ENCODE assay signal across 8 cellular contexts in the genomic region with DNA sequence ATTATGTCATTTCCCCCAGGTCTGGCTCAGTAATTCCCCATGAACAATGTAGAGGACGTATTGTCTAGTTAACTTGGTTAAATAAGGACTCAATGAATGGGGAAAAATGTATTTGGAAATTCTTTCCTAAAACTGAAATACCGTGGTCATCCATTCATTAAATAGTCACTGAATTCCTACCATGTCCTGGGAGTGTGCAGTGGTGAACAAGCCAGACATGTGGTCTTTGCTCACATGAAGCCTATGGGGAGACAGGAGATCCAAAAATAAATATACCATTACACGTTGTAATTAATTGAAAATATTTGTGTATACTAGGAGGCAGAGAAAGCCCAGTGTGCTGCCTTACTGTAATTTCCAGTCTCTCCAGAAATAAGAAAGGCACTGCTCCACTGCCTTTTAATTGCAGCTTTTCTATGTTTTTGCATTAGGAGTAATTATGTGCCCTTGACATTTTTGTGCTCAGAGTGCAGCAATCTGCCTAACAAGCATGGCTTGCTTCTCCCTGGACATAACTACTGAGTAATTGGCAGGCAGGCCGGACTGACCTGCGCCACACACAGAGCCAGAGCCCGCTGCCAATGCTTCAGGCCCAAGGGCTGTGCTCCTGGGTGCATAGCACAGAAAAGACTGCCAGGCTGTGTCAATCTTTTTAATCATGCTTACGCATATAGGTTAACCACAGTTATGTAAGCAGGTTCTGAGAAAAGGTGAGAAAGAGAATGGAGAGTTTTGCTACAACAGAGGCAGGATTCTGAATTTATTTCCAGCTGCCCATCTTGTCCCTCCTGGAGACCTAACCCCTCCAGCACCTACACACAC. TPM values are rescaled to one million over a fixed set of nuclear protein-coding genes. Genes with fewer than 3 reads are reported as not detected.
DNase-seq lines count a peak whose midpoint lies in the region; ATAC-seq and TF ChIP-seq lines count a peak whose summit lies in the region.

No MANE protein-coding gene starts in this region.

- ATAC-seq in GM21529 (IDR thresholded peaks at IDR 0.05; ENCODE audit: unreplicated experiment) (peak; percentile 47), SK-N-SH treated with all-trans-retinoic acid at 6 μM for 48 hours (peak; percentile 48), sciatic nerve (peak; percentile 70)

- no peaks in the 10 kb centered on the region for H3K9me3 ChIP-seq in colonic mucosa

- no peaks in the 10 kb centered on the region for H3K4me1 ChIP-seq in colonic mucosa

- peak; percentile 4 for DNase-seq in dermis blood vessel endothelial cell
- DNase-seq in sciatic nerve (ENCODE audit: low spot score) = no peak
- DNase-seq in colonic mucosa = no peak
- no peak for DNase-seq in NCI-H2029 treated with DMSO at 0.1 percent for 48 hours (lab: John Stamatoyannopoulos, UW)
- no peak for DNase-seq in LoVo (ENCODE audit: low spot score)
- DNase-seq in NCI-H1694 treated with DMSO at 0.1 percent for 48 hours (lab: John Stamatoyannopoulos, UW) = no peak

- H3K9ac ChIP-seq in colonic mucosa (ENCODE audit: low read depth in 2 of 2, low read length in 2 of 2) = no peak overlapping the region

- no peak overlapping the region for H3K4me3 ChIP-seq in colonic mucosa

- H3K36me3 ChIP-seq in colonic mucosa = no peaks in the 10 kb centered on the region

- intact Hi-C loops in sciatic nerve (cut with DNase I) (no loop called here), colonic mucosa (cut with DNase I) (no loop called here)

- TF ChIP-seq CTCF in colonic mucosa (IDR thresholded peaks at IDR 0.05) = no peak

- no peak overlapping the region for H3K27ac ChIP-seq in colonic mucosa

- H3K27me3 ChIP-seq in colonic mucosa = no peaks in the 10 kb centered on the region

TF ChIP-seq in SK-N-SH treated with all-trans-retinoic acid at 6 μM for 48 hours, 23 proteins besides CTCF, POLR2A, EP300 and RAD21:
- TF ChIP-seq, protein P1, sequence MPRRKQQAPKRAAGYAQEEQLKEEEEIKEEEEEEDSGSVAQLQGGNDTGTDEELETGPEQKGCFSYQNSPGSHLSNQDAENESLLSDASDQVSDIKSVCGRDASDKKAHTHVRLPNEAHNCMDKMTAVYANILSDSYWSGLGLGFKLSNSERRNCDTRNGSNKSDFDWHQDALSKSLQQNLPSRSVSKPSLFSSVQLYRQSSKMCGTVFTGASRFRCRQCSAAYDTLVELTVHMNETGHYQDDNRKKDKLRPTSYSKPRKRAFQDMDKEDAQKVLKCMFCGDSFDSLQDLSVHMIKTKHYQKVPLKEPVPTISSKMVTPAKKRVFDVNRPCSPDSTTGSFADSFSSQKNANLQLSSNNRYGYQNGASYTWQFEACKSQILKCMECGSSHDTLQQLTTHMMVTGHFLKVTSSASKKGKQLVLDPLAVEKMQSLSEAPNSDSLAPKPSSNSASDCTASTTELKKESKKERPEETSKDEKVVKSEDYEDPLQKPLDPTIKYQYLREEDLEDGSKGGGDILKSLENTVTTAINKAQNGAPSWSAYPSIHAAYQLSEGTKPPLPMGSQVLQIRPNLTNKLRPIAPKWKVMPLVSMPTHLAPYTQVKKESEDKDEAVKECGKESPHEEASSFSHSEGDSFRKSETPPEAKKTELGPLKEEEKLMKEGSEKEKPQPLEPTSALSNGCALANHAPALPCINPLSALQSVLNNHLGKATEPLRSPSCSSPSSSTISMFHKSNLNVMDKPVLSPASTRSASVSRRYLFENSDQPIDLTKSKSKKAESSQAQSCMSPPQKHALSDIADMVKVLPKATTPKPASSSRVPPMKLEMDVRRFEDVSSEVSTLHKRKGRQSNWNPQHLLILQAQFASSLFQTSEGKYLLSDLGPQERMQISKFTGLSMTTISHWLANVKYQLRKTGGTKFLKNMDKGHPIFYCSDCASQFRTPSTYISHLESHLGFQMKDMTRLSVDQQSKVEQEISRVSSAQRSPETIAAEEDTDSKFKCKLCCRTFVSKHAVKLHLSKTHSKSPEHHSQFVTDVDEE (CRISPR knock-in tag; IDR thresholded peaks at IDR 0.05) = 0 out of 2 replicates have a peak, but pooled peaks have one; percentile 30
- TF ChIP-seq ZFP3 (CRISPR knock-in tag; IDR thresholded peaks at IDR 0.05) = 0 out of 2 replicates have a peak, but pooled peaks have one; percentile 26
- TF ChIP-seq ZC3H10 (CRISPR knock-in tag; IDR thresholded peaks at IDR 0.05) = no peak
- TF ChIP-seq GLIS3 (CRISPR knock-in tag; IDR thresholded peaks at IDR 0.05) = 0 out of 2 replicates have a peak, but pooled peaks have one; percentile 36
- TF ChIP-seq BACH2 (CRISPR knock-in tag; IDR thresholded peaks at IDR 0.05; ENCODE audit: borderline replicate concordance) = no peak

RNA-seq across cellular contexts. Expression of a gene that starts 22.2 kb away (rescaled TPM):
- total RNA-seq in dermis blood vessel endothelial cell (2.0 TPM in 2 replicates), sciatic nerve (20.6 TPM), colonic mucosa (1 to 10 TPM; 8.8 to 9.5 TPM)
